ENCODE assay signal across 9 cellular contexts in genomic region chr11:8262552-8263108, GRCh38. TPM values are rescaled to one million over a fixed set of nuclear protein-coding genes. Genes with fewer than 3 reads are reported as not detected.
A peak's percentile ranks its signal among the peaks of the same experiment; 100 is the strongest.
DNase-seq lines count a peak whose midpoint lies in the region; ATAC-seq and TF ChIP-seq lines count a peak whose summit lies in the region.
"Had no signal": no experiment of that assay in that cellular context is flagged by ENCODE, and none has a peak within 500 bp of the region (broad histone marks: within the 10 kb centered on the region; RNA-seq: fewer than 3 reads in every experiment).

No MANE protein-coding gene starts in this region.

- no peaks in the 10 kb centered on the region for H3K36me3 Mint-ChIP-seq in activated T-cell treated with anti-CD3 and anti-CD28 coated beads, Interleukin-2, amount 50 U/mL, for 24 hours (ENCODE audit: low read depth)

- TF ChIP-seq RAD21 in Ishikawa (IDR thresholded peaks at IDR 0.05; ENCODE audit: low read depth), result no peak

- H3K36me3 ChIP-seq in gastroesophageal sphincter (no peaks in the 10 kb centered on the region), neuron (ENCODE audit: insufficient read depth, low read length) (no peaks in the 10 kb centered on the region)

- peaks cover 0 to 37% (median 6%) of the 10 kb centered on the region in 3 donors for H3K4me1 ChIP-seq in gastroesophageal sphincter
- H3K4me1 ChIP-seq in neuron (ENCODE audit: insufficient read depth, low read length), result peaks cover 12% of the 10 kb centered on the region

- peak in 1 of 4 experiments; percentile 3 for TF ChIP-seq CTCF in gastroesophageal sphincter (IDR thresholded peaks at IDR 0.05)

- H3K27ac ChIP-seq in gastroesophageal sphincter, result peak overlapping the region in 2 of 4 donors; percentile 63 to 68

- peak in 1 of 2 donors; percentile 12 for TF ChIP-seq POLR2A in gastroesophageal sphincter (IDR thresholded peaks at IDR 0.05)

- H3K27me3 ChIP-seq in gastroesophageal sphincter, result peaks cover 42% of the 10 kb centered on the region
- H3K27me3 ChIP-seq in neuron (ENCODE audit: insufficient read depth, low read length), result peaks cover 55% of the 10 kb centered on the region

- ATAC-seq in gastroesophageal sphincter (peak; percentile 72), GM19035 (IDR thresholded peaks at IDR 0.05; ENCODE audit: unreplicated experiment) (no peak), GM21367 (IDR thresholded peaks at IDR 0.05; ENCODE audit: unreplicated experiment) (no peak), GM19328 (IDR thresholded peaks at IDR 0.05; ENCODE audit: unreplicated experiment) (no peak)

- no peak overlapping the region for H3K27ac Mint-ChIP-seq in activated T-cell treated with anti-CD3 and anti-CD28 coated beads, Interleukin-2, amount 50 U/mL, for 24 hours

- H3K9me3 ChIP-seq in gastroesophageal sphincter, result no peaks in the 10 kb centered on the region
- no peaks in the 10 kb centered on the region for H3K9me3 ChIP-seq in neuron (ENCODE audit: low read length)

- H3K27me3 Mint-ChIP-seq in activated T-cell treated with anti-CD3 and anti-CD28 coated beads, Interleukin-2, amount 50 U/mL, for 24 hours, result peaks cover 86% of the 10 kb centered on the region

- H2AFZ ChIP-seq in neuron (ENCODE audit: low read depth, low read length), result peak overlapping the region; percentile 96

- peak overlapping the region; percentile 62 for H3K4me3 Mint-ChIP-seq in activated T-cell treated with anti-CD3 and anti-CD28 coated beads, Interleukin-2, amount 50 U/mL, for 24 hours

- WGBS in gastroesophageal sphincter (ENCODE audit: low coverage in 1 of 2), 2 donors, result no CpG with 5 or more reads among the region's 66 CpGs

- no peaks in the 10 kb centered on the region for H3K9me3 Mint-ChIP-seq in activated T-cell treated with anti-CD3 and anti-CD28 coated beads, Interleukin-2, amount 50 U/mL, for 24 hours

- no peak for TF ChIP-seq EP300 in Ishikawa (IDR thresholded peaks at IDR 0.05; ENCODE audit: borderline replicate concordance)
- TF ChIP-seq EP300 in gastroesophageal sphincter (IDR thresholded peaks at IDR 0.05), result no peak

- peak; percentile 51 for DNase-seq in activated T-cell treated with anti-CD3 and anti-CD28 coated beads, Interleukin-2, amount 50 U/mL, for 24 hours

- H3K4me3 ChIP-seq in GM08714 (ENCODE audit: low read length) (peak overlapping the region; percentile 33; the same call in 1 of the 2 replicates), gastroesophageal sphincter (peak overlapping the region; percentile 35 to 67), neuron (ENCODE audit: low read length) (peak overlapping the region; percentile 48)

- H3K4me1 Mint-ChIP-seq in activated T-cell treated with anti-CD3 and anti-CD28 coated beads, Interleukin-2, amount 50 U/mL, for 24 hours (ENCODE audit: low read depth), result peaks cover 14% of the 10 kb centered on the region

TF ChIP-seq in Ishikawa, 13 proteins besides CTCF, POLR2A, EP300 and RAD21:
- TF ChIP-seq ZBTB7A (IDR thresholded peaks at IDR 0.05; ENCODE audit: low read depth), result no peak
- no peak for TF ChIP-seq EGR1 (IDR thresholded peaks at IDR 0.05)
- no peak for TF ChIP-seq TAF1 (IDR thresholded peaks at IDR 0.05; ENCODE audit: low read depth)
- TF ChIP-seq, protein P1, sequence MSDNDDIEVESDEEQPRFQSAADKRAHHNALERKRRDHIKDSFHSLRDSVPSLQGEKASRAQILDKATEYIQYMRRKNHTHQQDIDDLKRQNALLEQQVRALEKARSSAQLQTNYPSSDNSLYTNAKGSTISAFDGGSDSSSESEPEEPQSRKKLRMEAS (IDR thresholded peaks at IDR 0.05), result peak; percentile 43; the same call in 1 of the 2 replicates

RNA-seq across cellular contexts. Expression of gene LMO1, which starts 1.0 kb away (rescaled TPM):
- not detected for total RNA-seq in gastroesophageal sphincter
- total RNA-seq: T-helper 1 cell treated with Interleukin-12 subunit alpha and Interleukin-12 subunit beta and Interleukin-4 antibody, amounts not matched to agents 30 ng/mL and 1 ng/mL, for 36 hours had no signal
